ENCODE assay signal across 28 cellular contexts in genomic region chr15:53068671-53069070, GRCh38.
"Had no signal": no experiment of that assay in that cellular context is flagged by ENCODE, and none has a peak within 500 bp of the region (broad histone marks: within the 10 kb centered on the region; RNA-seq: fewer than 3 reads in every experiment).

No MANE protein-coding gene starts in this region.

- H3K27me3 ChIP-seq: neutrophil, pancreas, right lobe of liver, sigmoid colon, suprapubic skin, testis, tibial artery, transverse colon, upper lobe of right lung, uterus had no signal

- H3K27me3 Mint-ChIP-seq: natural killer cell treated with Interleukin-12 subunit alpha and Interleukin-12 subunit beta and Interleukin-15 and Interleukin-18, amount 100 ng/mL, for 72 hours; stimulated activated naive CD8-positive, alpha-beta T cell treated with anti-CD3 and anti-CD28 coated beads, Interleukin-15, amount 100 ng/mL, for 72 hours had no signal

- H3K4me3 Mint-ChIP-seq: naive thymus-derived CD8-positive, alpha-beta T cell; natural killer cell treated with Interleukin-12 subunit alpha and Interleukin-12 subunit beta and Interleukin-15 and Interleukin-18, amount 100 ng/mL, for 72 hours; nephron progenitor cell; neural crest cell; stimulated activated memory B cell treated with anti-CD40 and anti-IgM and Interleukin-4, amounts not matched to agents 10 μg/mL and 1 μg/mL and 100 μg/mL, for 72 hours; stimulated activated naive CD8-positive, alpha-beta T cell treated with anti-CD3 and anti-CD28 coated beads, Interleukin-15, amount 100 ng/mL, for 72 hours; type B pancreatic cell had no signal

- FAIRE-seq: pancreas, small intestine had no signal

- H3K4me1 ChIP-seq: prostate gland, sigmoid colon, suprapubic skin, testis, tibial artery, transverse colon, upper lobe of right lung, uterus had no signal

- H3K27ac Mint-ChIP-seq: naive thymus-derived CD8-positive, alpha-beta T cell; natural killer cell treated with Interleukin-12 subunit alpha and Interleukin-12 subunit beta and Interleukin-15 and Interleukin-18, amount 100 ng/mL, for 72 hours; nephron progenitor cell; stimulated activated memory B cell treated with anti-CD40 and anti-IgM and Interleukin-4, amounts not matched to agents 10 μg/mL and 1 μg/mL and 100 μg/mL, for 72 hours; type B pancreatic cell had no signal

- H3K9me3 Mint-ChIP-seq: nephron progenitor cell; neural crest cell; stimulated activated memory B cell treated with anti-CD40 and anti-IgM and Interleukin-4, amounts not matched to agents 10 μg/mL and 1 μg/mL and 100 μg/mL, for 72 hours; type B pancreatic cell had no signal

- H3K4me3 ChIP-seq: pancreas, prostate gland, right lobe of liver, sigmoid colon, suprapubic skin, testis, tibial artery, transverse colon, upper lobe of right lung, uterus had no signal

- H3K36me3 ChIP-seq: neutrophil, pancreas, prostate gland, right lobe of liver, sigmoid colon, suprapubic skin, tibial artery, transverse colon, upper lobe of right lung, uterus had no signal

- H3K9me3 ChIP-seq: neutrophil, pancreas, prostate gland, right lobe of liver, sigmoid colon, suprapubic skin, testis, tibial artery, transverse colon, upper lobe of right lung, uterus had no signal

- H3K27ac ChIP-seq: neutrophil, pancreas, prostate gland, right lobe of liver, sigmoid colon, suprapubic skin, testis, tibial artery, transverse colon, upper lobe of right lung, uterus had no signal

- H3K36me3 Mint-ChIP-seq: naive thymus-derived CD8-positive, alpha-beta T cell; natural killer cell treated with Interleukin-12 subunit alpha and Interleukin-12 subunit beta and Interleukin-15 and Interleukin-18, amount 100 ng/mL, for 72 hours; stimulated activated memory B cell treated with anti-CD40 and anti-IgM and Interleukin-4, amounts not matched to agents 10 μg/mL and 1 μg/mL and 100 μg/mL, for 72 hours; type B pancreatic cell had no signal

- DNase-seq: naive thymus-derived CD8-positive, alpha-beta T cell; nephron progenitor cell; nucleus accumbens; pancreas; right cardiac atrium; right lobe of liver; sigmoid colon; small intestine; stimulated activated CD4-positive, alpha-beta T cell treated with anti-CD3 and anti-CD28 coated beads, Interleukin-15, amount 100 ng/mL, for 24 hours; stimulated activated CD4-positive, alpha-beta T cell treated with anti-CD3 and anti-CD28 coated beads, Interleukin-2, amount 100 ng/mL, for 24 hours; stimulated activated CD4-positive, alpha-beta T cell treated with anti-CD3 and anti-CD28 coated beads, Interleukin-2, amount 100 ng/mL, for 48 hours; stimulated activated CD4-positive, alpha-beta T cell treated with anti-CD3 and anti-CD28 coated beads, Interleukin-4, amount 100 ng/mL, for 24 hours; stimulated activated naive CD4-positive, alpha-beta T cell; stimulated activated naive CD8-positive, alpha-beta T cell treated with anti-CD3 and anti-CD28 coated beads, Interleukin-15, amount 100 ng/mL, for 72 hours; stimulated activated naive CD8-positive, alpha-beta T cell treated with anti-CD3 and anti-CD28 coated beads, Interleukin-15, Interleukin-2, amounts not matched to agents 100 U/mL and 50 U/mL, for 24 hours; substantia nigra; testis; tibial artery; transverse colon; upper lobe of right lung; uterus had no signal

- ATAC-seq: naive thymus-derived CD8-positive, alpha-beta T cell; natural killer cell treated with Interleukin-12 subunit alpha and Interleukin-12 subunit beta and Interleukin-15 and Interleukin-18, amount 100 ng/mL, for 72 hours; pancreas; right cardiac atrium; right lobe of liver; stimulated activated memory B cell treated with anti-CD40 and anti-IgM and Interleukin-4, amounts not matched to agents 10 μg/mL and 1 μg/mL and 100 μg/mL, for 72 hours; stimulated activated naive CD8-positive, alpha-beta T cell treated with anti-CD3 and anti-CD28 coated beads, Interleukin-15, amount 100 ng/mL, for 72 hours; stimulated activated naive CD8-positive, alpha-beta T cell treated with anti-CD3 and anti-CD28 coated beads, Interleukin-15, Interleukin-2, amounts not matched to agents 100 U/mL and 50 U/mL, for 24 hours; upper lobe of right lung had no signal

- H3K4me1 Mint-ChIP-seq: naive thymus-derived CD8-positive, alpha-beta T cell; nephron progenitor cell; stimulated activated memory B cell treated with anti-CD40 and anti-IgM and Interleukin-4, amounts not matched to agents 10 μg/mL and 1 μg/mL and 100 μg/mL, for 72 hours; stimulated activated naive CD8-positive, alpha-beta T cell treated with anti-CD3 and anti-CD28 coated beads, Interleukin-15, amount 100 ng/mL, for 72 hours had no signal
